8 cellular contexts compared by ENCODE assay signal in genomic region chr12:68613209-68613904, GRCh38. TPM values are rescaled to one million over a fixed set of nuclear protein-coding genes. Genes with fewer than 3 reads are reported as not detected.
A peak's percentile ranks its signal among the peaks of the same experiment; 100 is the strongest.
DNase-seq lines count a peak whose midpoint lies in the region; ATAC-seq and TF ChIP-seq lines count a peak whose summit lies in the region.

No MANE protein-coding gene starts in this region.

- peaks cover 15% of the 10 kb centered on the region for H3K4me1 ChIP-seq in colonic mucosa
- peaks cover 13% of the 10 kb centered on the region for H3K4me1 ChIP-seq in ovary (ENCODE audit: insufficient read depth)

- no peak for TF ChIP-seq EP300 in ovary (IDR thresholded peaks at IDR 0.05)

- H3K27me3 ChIP-seq in colonic mucosa: no peaks in the 10 kb centered on the region
- no peaks in the 10 kb centered on the region for H3K27me3 ChIP-seq in ovary

- peak in 3 of 5 donors; percentile 27 to 51 (median 38) for DNase-seq in T-helper 1 cell
- DNase-seq in colonic mucosa: no peak
- DNase-seq in ovary: no peak
- no peak for DNase-seq in NCI-H1092 treated with DMSO at 0.1 percent for 48 hours (lab: John Stamatoyannopoulos, UW)
- DNase-seq in iPS-NIHi7 (ENCODE audit: extremely low spot score): no peak
- DNase-seq in caudate nucleus (lab: John Stamatoyannopoulos, UW): no peak

- H3K9me3 ChIP-seq in colonic mucosa (no peaks in the 10 kb centered on the region), ovary (no peaks in the 10 kb centered on the region)

- intact Hi-C loops in colonic mucosa (cut with DNase I) (no loop called here), ovary (cut with DNase I) (loop anchor here in 1 of 4 donors (10.0 kb wide), 2 partner anchors 71 to 249 kb away; partner anchors contain the start of gene NUP107)

- TF ChIP-seq CTCF in C4-2B (conservative IDR thresholded peaks at IDR 0.05) (no peak), colonic mucosa (IDR thresholded peaks at IDR 0.05) (no peak), ovary (IDR thresholded peaks at IDR 0.05) (no peak)

- ATAC-seq in HG03025 (IDR thresholded peaks at IDR 0.05; ENCODE audit: low FRiP score, unreplicated experiment): no peak

- WGBS in ovary, 3 donors: 86 to 90% (median 90%) methylated on average over 18 of the region's 18 CpGs

- TF ChIP-seq POLR2A in ovary (IDR thresholded peaks at IDR 0.05): no peak

- H3K27ac ChIP-seq in C4-2B: peak overlapping the region; percentile 28; the same call in 1 of the 2 replicates
- peak overlapping the region; percentile 96 for H3K27ac ChIP-seq in colonic mucosa
- H3K27ac ChIP-seq in ovary: peak overlapping the region in 1 of 2 donors; percentile 86
- no peak overlapping the region for H3K27ac ChIP-seq in caudate nucleus (ENCODE audit: low read depth, low read length)

- H3K9ac ChIP-seq in colonic mucosa (ENCODE audit: low read depth in 2 of 2, low read length in 2 of 2): peak overlapping the region in 1 of 2 donors; percentile 96

- H3K36me3 ChIP-seq in colonic mucosa (no peaks in the 10 kb centered on the region), ovary (no peaks in the 10 kb centered on the region)

- H3K4me3 ChIP-seq in colonic mucosa (peak overlapping the region; percentile 53), ovary (peak overlapping the region; percentile 10)

RNA-seq across cellular contexts. Expression of gene RAP1B, which starts 2.7 kb away (rescaled TPM):
- total RNA-seq in colonic mucosa (100 to 1,000 TPM; 112 to 198 TPM), ovary (100 to 1,000 TPM in 4 of 7 donors, 10 to 100 TPM in 3; 81.9 to 146 (median 107) TPM)
- 100 to 1,000 TPM in 1 of 2 donors, 10 to 100 TPM in 1; 81.8 to 195 TPM for polyA plus RNA-seq in ovary

Comparison
In these comparisons a context has a peak if more than half of its experiments do, and no peak if none do; other contexts are left out.
1. DNase-seq: peak in T-helper 1 cell (3 of 5); none in colonic mucosa (single experiment), ovary (0 of 5), NCI-H1092 treated with DMSO at 0.1 percent for 48 hours (single experiment), iPS-NIHi7 (single experiment) and caudate nucleus (0 of 61).